In the genomic region with DNA sequence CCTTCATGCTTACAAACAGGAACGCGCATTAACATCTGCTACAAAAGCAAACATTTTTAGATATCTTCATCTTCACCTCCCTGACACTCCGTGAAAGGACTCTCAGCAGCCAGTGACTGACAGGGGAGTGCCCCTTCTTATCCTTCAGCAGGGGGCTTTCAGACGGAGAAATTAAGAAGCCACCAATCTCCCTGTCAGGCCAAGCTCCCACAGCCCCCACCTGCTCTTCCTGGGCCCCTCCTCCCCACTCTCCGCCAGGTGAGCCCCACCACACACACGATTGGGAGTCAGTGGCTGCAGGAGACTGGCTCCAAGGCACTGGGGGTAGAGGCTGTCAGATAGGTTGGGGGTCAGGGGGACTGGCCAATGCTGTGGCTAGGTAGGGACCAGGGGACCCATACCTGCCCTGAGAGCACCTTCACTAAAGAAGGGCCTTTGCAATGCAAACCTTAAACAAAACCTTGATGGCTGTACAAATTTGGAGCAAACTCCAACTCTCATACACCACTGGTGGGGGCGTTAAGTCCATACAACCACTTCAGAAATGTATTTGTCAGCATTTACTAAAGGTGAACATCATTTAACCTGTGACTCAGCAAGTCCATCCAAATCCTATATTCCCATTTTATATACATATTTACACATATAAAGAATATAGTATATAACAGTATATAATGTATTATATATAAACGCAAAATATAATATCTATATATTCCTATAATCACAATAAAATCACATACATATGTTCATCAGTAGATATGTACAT, we compare ENCODE assay signal across 20 cellular contexts.
DNase-seq lines count a peak whose midpoint lies in the region; ATAC-seq and TF ChIP-seq lines count a peak whose summit lies in the region.
"Had no signal": no experiment of that assay in that cellular context is flagged by ENCODE, and none has a peak within 500 bp of the region (broad histone marks: within the 10 kb centered on the region; RNA-seq: fewer than 3 reads in every experiment).

No MANE protein-coding gene starts in this region.

- H3K36me3 ChIP-seq in IMR-90 (ENCODE audit: control insufficient read depth, insufficient read depth, low read length), result no peaks in the 10 kb centered on the region
- H3K36me3 ChIP-seq: HAP-1 had no signal

- H3K23ac ChIP-seq in IMR-90 (ENCODE audit: low read depth, low read length), result no peak overlapping the region

- TF ChIP-seq CTCF in IMR-90 (conservative IDR thresholded peaks at IDR 0.05; ENCODE audit: low read depth, low read length) (no peak), type B pancreatic cell (conservative IDR thresholded peaks at IDR 0.05) (no peak)

- H3K9me3 Mint-ChIP-seq in type B pancreatic cell, result no peaks in the 10 kb centered on the region

- H2AK5ac ChIP-seq in IMR-90 (ENCODE audit: low read depth, low read length), result no peak overlapping the region

- H3K4me3 Mint-ChIP-seq in type B pancreatic cell, result no peak overlapping the region
- H3K4me3 Mint-ChIP-seq: CD4-positive, CD25-positive, alpha-beta regulatory T cell had no signal

- intact Hi-C loops in cardiac septum (cut with DNase I), result no loop called here
- intact Hi-C loops in left cardiac atrium (cut with DNase I), result loop anchor here in 1 of 2 donors (10.0 kb wide), 1 partner anchor 231 kb away; the partner anchor contains the start of gene ZNF423
- intact Hi-C loops in IMR-90 (cut with micrococcal nuclease), result no loop called here
- intact Hi-C loops in left colon (cut with DNase I, micrococcal nuclease), result no loop called here
- intact Hi-C loops in posterior vena cava (cut with DNase I), result loop anchor here in 1 of 2 donors (5.0 kb wide), 1 partner anchor 234 kb away; the partner anchor contains the start of gene ZNF423

- no peak overlapping the region for H3K9ac ChIP-seq in IMR-90 (ENCODE audit: low read depth, low read length)
- H3K9ac ChIP-seq: GM23248, SK-N-SH had no signal

- H4K5ac ChIP-seq in IMR-90 (ENCODE audit: low read depth, low read length), result no peak overlapping the region

- no peak overlapping the region for H3K56ac ChIP-seq in IMR-90 (ENCODE audit: extremely low read depth, insufficient read depth, low read length)

- H2AK9ac ChIP-seq in IMR-90 (replicated peaks; ENCODE audit: low read depth, low read length, poor library complexity), result no peak overlapping the region

- in situ Hi-C loops in IMR-90 (cut with MboI; ENCODE audit: low sequenced_read_pairs), result no loop called here

- dilution Hi-C loops in IMR-90 (cut with HindIII; ENCODE audit: low sequenced_read_pairs, unreplicated experiment), result no loop called here

- no peaks in the 10 kb centered on the region for H3K79me1 ChIP-seq in IMR-90 (ENCODE audit: low read depth in 1 of 2, low read length in 2 of 2)

- WGBS in IMR-90 (ENCODE audit: extremely low coverage in 2 of 2, insufficient read length in 1 of 2), 2 experiments, result no CpG with 5 or more reads among the region's 8 CpGs

- TF ChIP-seq RAD21 in IMR-90 (IDR thresholded peaks at IDR 0.05; ENCODE audit: low read length), result no peak

- no peak overlapping the region for H2BK20ac ChIP-seq in IMR-90 (ENCODE audit: low read depth, low read length)

- H2AFZ ChIP-seq in IMR-90 (replicated peaks; ENCODE audit: low read length, poor library complexity), result no peak overlapping the region
- H2AFZ ChIP-seq: GM23248, PC-9 had no signal

- H4K91ac ChIP-seq in IMR-90 (ENCODE audit: insufficient read depth, low read depth, low read length), result no peak overlapping the region

- peaks cover 16% of the 10 kb centered on the region for H3K4me1 ChIP-seq in IMR-90 (ENCODE audit: control insufficient read depth, insufficient read depth, low read length)
- H3K4me1 ChIP-seq: HAP-1 had no signal

- peaks cover 3% of the 10 kb centered on the region; the same call in 1 of the 2 replicates for H3K27me3 ChIP-seq in IMR-90 (ENCODE audit: control insufficient read depth, insufficient read depth, low read length)

- H3K4ac ChIP-seq in IMR-90 (ENCODE audit: low read depth, low read length), result no peak overlapping the region

- no peak overlapping the region for H3K27ac ChIP-seq in IMR-90 (ENCODE audit: insufficient read depth, low read length)
- H3K27ac ChIP-seq: GM23248, HL-60, PC-9 had no signal

- peaks cover 8% of the 10 kb centered on the region for H3K4me1 Mint-ChIP-seq in type B pancreatic cell (ENCODE audit: unreplicated experiment)
- H3K4me1 Mint-ChIP-seq: CD4-positive, CD25-positive, alpha-beta regulatory T cell had no signal

- H3K4me3 ChIP-seq in IMR-90 (ENCODE audit: insufficient read depth, low read depth, low read length), result no peak overlapping the region
- H3K4me3 ChIP-seq: GM23248, HAP-1, PC-9 had no signal

- H3K4me2 ChIP-seq in IMR-90 (ENCODE audit: low read depth, low read length), result no peak overlapping the region
- H3K4me2 ChIP-seq: PC-9, SK-N-SH had no signal

- H2BK15ac ChIP-seq in IMR-90 (ENCODE audit: low read depth, low read length), result no peak overlapping the region

- H3K9me1 ChIP-seq in IMR-90 (ENCODE audit: insufficient read depth, low read length), result peaks cover 5% of the 10 kb centered on the region; the same call in 1 of the 2 replicates

- H2BK5ac ChIP-seq in IMR-90 (ENCODE audit: low read depth, low read length, poor library complexity, severe bottlenecking), result no peak overlapping the region

- H3K9me3 ChIP-seq in IMR-90 (ENCODE audit: control insufficient read depth, insufficient read depth, low read length), result peaks cover 1% of the 10 kb centered on the region; the same call in 1 of the 2 replicates
- H3K9me3 ChIP-seq: HAP-1, SK-N-SH had no signal

- POLR2A ChIA-PET in IMR-90 (lab: Charles Lee; ENCODE audit: unreplicated experiment), result no interaction called here

- H4K8ac ChIP-seq in IMR-90 (ENCODE audit: low read depth in 2 of 2, low read length in 2 of 2), result no peak overlapping the region

- ATAC-seq in left cardiac atrium (no peak), IMR-90 (ENCODE audit: low read depth) (no peak), left lobe of liver (no peak), left colon (no peak)

- no peaks in the 10 kb centered on the region; the same call in 1 of the 2 replicates for H4K20me1 ChIP-seq in IMR-90 (ENCODE audit: insufficient read depth, low read length)

- TF ChIP-seq POLR2A in IMR-90 (IDR thresholded peaks at IDR 0.05; ENCODE audit: low read depth, low read length), result no peak

- peak; percentile 24 for DNase-seq in cardiac septum (ENCODE audit: low spot score)
- no peak for DNase-seq in left cardiac atrium
- no peak for DNase-seq in IMR-90
- DNase-seq in left lobe of liver (ENCODE audit: low spot score), result peak; percentile 19
- peak; percentile 47 for DNase-seq in type B pancreatic cell (ENCODE audit: extremely low spot score, unreplicated experiment)
- DNase-seq in activated naive CD4-positive, alpha-beta T cell treated with Interleukin-2 at 50 U/mL for 16 hours, result no peak
- DNase-seq in left colon, result no peak
- DNase-seq in posterior vena cava (ENCODE audit: low spot score), result no peak
- DNase-seq: CD4-positive, CD25-positive, alpha-beta regulatory T cell; GM23248; NCI-H1105; NCI-H1694 treated with DMSO at 0.1 percent for 48 hours; NCI-H446; NCI-H526; PC-9; RPMI8226; SIG-M5; SK-N-SH had no signal

- H3K27me3 Mint-ChIP-seq in type B pancreatic cell, result no peaks in the 10 kb centered on the region
- H3K27me3 Mint-ChIP-seq: CD4-positive, CD25-positive, alpha-beta regulatory T cell had no signal

- no peak overlapping the region for H3K14ac ChIP-seq in IMR-90 (replicated peaks; ENCODE audit: low read depth, low read length)

- peaks cover 5% of the 10 kb centered on the region for H3K36me3 Mint-ChIP-seq in type B pancreatic cell
- H3K36me3 Mint-ChIP-seq: CD4-positive, CD25-positive, alpha-beta regulatory T cell had no signal

- H2BK120ac ChIP-seq in IMR-90 (ENCODE audit: low read depth, low read length), result no peak overlapping the region

- H3K27ac Mint-ChIP-seq in type B pancreatic cell, result no peak overlapping the region
- H3K27ac Mint-ChIP-seq: CD4-positive, CD25-positive, alpha-beta regulatory T cell had no signal

- BruUV-seq in IMR-90 (replicated peaks; lab: Mats Ljungman, UMichigan), result no TSS peak

- H3K18ac ChIP-seq in IMR-90 (ENCODE audit: low read depth, low read length), result no peak overlapping the region

- CTCF ChIA-PET in IMR-90 (lab: Yijun Ruan, JAX), result no interaction called here

TF ChIP-seq in IMR-90, 13 proteins besides CTCF, POLR2A, EP300 and RAD21:
- peak; percentile 26; the same call in 1 of the 2 replicates for TF ChIP-seq MAFK (IDR thresholded peaks at IDR 0.05; ENCODE audit: low read depth, low read length)
- no peak for TF ChIP-seq SMC3 (IDR thresholded peaks at IDR 0.05; ENCODE audit: low read depth, low read length)

Comparison
In these comparisons a context has a peak if more than half of its experiments do, and no peak if none do; other contexts are left out.
1. DNase-seq: peak in cardiac septum (single experiment), left lobe of liver (single experiment) and type B pancreatic cell (single experiment); none in left cardiac atrium (single experiment), IMR-90 (single experiment), activated naive CD4-positive, alpha-beta T cell treated with Interleukin-2 at 50 U/mL for 16 hours (single experiment), left colon (0 of 2) and posterior vena cava (single experiment).